Comparison of ENCODE assay signal across 9 cellular contexts in genomic region chr22:48050836-48051235, GRCh38.
"Had no signal": no experiment of that assay in that cellular context is flagged by ENCODE, and none has a peak within 500 bp of the region (broad histone marks: within the 10 kb centered on the region; RNA-seq: fewer than 3 reads in every experiment).

No MANE protein-coding gene starts in this region.

- H3K9ac ChIP-seq: GM23248, KMS-11 had no signal

- DNase-seq: GM23248, GOT3, H9, HCEC 1CT, KBM-7 had no signal

- H3K4me3 ChIP-seq: GM23248 had no signal

- H3K4me1 Mint-ChIP-seq: H9 had no signal

- ATAC-seq: HepG2 had no signal

- H3K27ac ChIP-seq: GM23248, HL-60, KMS-11 had no signal

- H3K36me3 Mint-ChIP-seq: IgD-negative memory B cell had no signal

- H3K27ac Mint-ChIP-seq: H9, IgD-negative memory B cell had no signal

- H3K4me3 Mint-ChIP-seq: H9, IgD-negative memory B cell had no signal

- H3K9me3 Mint-ChIP-seq: H9, IgD-negative memory B cell had no signal
